10 cellular contexts compared by ENCODE assay signal in the genomic region with DNA sequence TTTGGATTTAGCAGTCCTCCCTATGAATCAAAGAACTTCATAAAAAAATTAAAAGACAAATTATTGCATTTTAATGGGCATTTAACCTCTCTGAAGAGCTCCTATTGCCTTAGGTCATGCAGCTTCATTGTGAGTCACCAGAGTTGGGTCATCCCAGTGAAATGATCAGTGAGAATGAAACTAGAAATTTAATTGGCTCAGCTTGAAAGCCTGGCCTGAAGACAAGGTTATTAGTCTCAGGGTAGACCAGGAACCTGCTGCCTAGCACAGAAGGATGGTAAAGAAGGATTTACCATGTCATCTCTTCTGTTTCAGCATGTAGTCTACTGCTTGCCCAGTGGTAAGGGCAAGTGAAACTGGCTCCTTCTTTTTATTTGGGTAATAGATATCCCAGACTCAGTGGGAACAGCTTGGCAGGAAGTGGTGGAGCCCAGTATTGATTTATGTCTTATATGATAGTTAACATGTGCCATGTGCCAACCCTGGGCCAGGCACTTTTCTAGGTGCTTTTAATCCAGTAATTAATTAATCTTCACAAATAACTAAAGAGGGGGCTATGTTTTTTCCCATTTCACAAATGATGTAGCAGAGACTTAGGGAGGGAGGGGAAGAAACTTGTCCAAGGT. TPM values are rescaled to one million over a fixed set of nuclear protein-coding genes. Genes with fewer than 3 reads are reported as not detected.
DNase-seq lines count a peak whose midpoint lies in the region; ATAC-seq and TF ChIP-seq lines count a peak whose summit lies in the region.
"Had no signal": no experiment of that assay in that cellular context is flagged by ENCODE, and none has a peak within 500 bp of the region (broad histone marks: within the 10 kb centered on the region; RNA-seq: fewer than 3 reads in every experiment).

No MANE protein-coding gene starts in this region.

- H3K36me3 ChIP-seq in HEK293 (ENCODE audit: control insufficient read depth in 2 of 2, insufficient read depth in 1 of 2, low read length in 2 of 2) = no peaks in the 10 kb centered on the region
- H3K36me3 ChIP-seq in stomach = no peaks in the 10 kb centered on the region
- H3K36me3 ChIP-seq in Karpas-422 (ENCODE audit: insufficient read depth, low read length) = no peaks in the 10 kb centered on the region
- H3K36me3 ChIP-seq: HAP-1 had no signal

- no peaks in the 10 kb centered on the region for H4K20me1 ChIP-seq in Karpas-422 (ENCODE audit: insufficient read depth, low read depth, low read length)

- no peak overlapping the region for H3K27ac ChIP-seq in HEK293 (ENCODE audit: extremely low read depth, low read depth, low read length)
- no peak overlapping the region for H3K27ac ChIP-seq in stomach
- no peak overlapping the region for H3K27ac ChIP-seq in Karpas-422 (ENCODE audit: low read length)

- H3K4me3 ChIP-seq in HEK293 (ENCODE audit: low read depth, low read length) = no peak overlapping the region
- no peak overlapping the region for H3K4me3 ChIP-seq in stomach
- no peak overlapping the region for H3K4me3 ChIP-seq in Karpas-422 (ENCODE audit: low read length)
- H3K4me3 ChIP-seq: HAP-1 had no signal

- CTCF ChIA-PET in HEK293 (lab: Yijun Ruan, JAX) = interaction anchor here (0.5 to 1.6 kb wide), 8 partner anchors 10 to 356 kb away, joined by 3 to 8 read pairs (median 3); no protein-coding TSS in a partner anchor

- intact Hi-C loops in stomach (cut with DNase I; ENCODE audit: low total_unique reads) = no loop called here

- TF ChIP-seq CTCF in HEK293 (tag by site-specific recombination; IDR thresholded peaks at IDR 0.05) = no peak
- TF ChIP-seq CTCF in stomach (IDR thresholded peaks at IDR 0.05) = no peak

- no peak overlapping the region for H3K9ac ChIP-seq in Karpas-422 (ENCODE audit: low read length)

- peak; percentile 94 for DNase-seq in EL
- DNase-seq in RPMI8226 = peak; percentile 17
- DNase-seq in iris pigment epithelial cell (ENCODE audit: low read depth) = peak; percentile 92
- no peak for DNase-seq in stomach
- no peak for DNase-seq in Karpas-422
- no peak for DNase-seq in activated naive CD4-positive, alpha-beta T cell treated with anti-CD3 and anti-CD28 coated beads, Interleukin-2, amount 50 U/mL, for 16 hours
- DNase-seq: activated CD4-positive, alpha-beta T cell treated with anti-CD3 and anti-CD28 coated beads, Interleukin-2, amount 50 U/mL, for 48 hours had no signal

- H3K4me1 ChIP-seq in HEK293 (ENCODE audit: control insufficient read depth, insufficient read depth, low read length) (no peaks in the 10 kb centered on the region), stomach (no peaks in the 10 kb centered on the region), Karpas-422 (ENCODE audit: low read length) (no peaks in the 10 kb centered on the region)
- H3K4me1 ChIP-seq: HAP-1 had no signal

- no peaks in the 10 kb centered on the region for H3K9me2 ChIP-seq in Karpas-422 (replicated peaks; ENCODE audit: insufficient read depth, low read length)

- H3K4me2 ChIP-seq in Karpas-422 (ENCODE audit: low read depth, low read length, poor library complexity, severe bottlenecking) = no peak overlapping the region

- no peaks in the 10 kb centered on the region for H3K9me3 ChIP-seq in HEK293 (ENCODE audit: control insufficient read depth, insufficient read depth, low read depth, low read length)
- no peaks in the 10 kb centered on the region for H3K9me3 ChIP-seq in stomach
- H3K9me3 ChIP-seq in Karpas-422 (ENCODE audit: low read length) = no peaks in the 10 kb centered on the region
- H3K9me3 ChIP-seq: HAP-1 had no signal

- TF ChIP-seq EP300 in stomach (IDR thresholded peaks at IDR 0.05) = no peak

- no peaks in the 10 kb centered on the region for H3K79me2 ChIP-seq in Karpas-422 (ENCODE audit: low read length)

- ATAC-seq in HG03520 (IDR thresholded peaks at IDR 0.05; ENCODE audit: unreplicated experiment) = no peak

- TF ChIP-seq POLR2A in stomach (IDR thresholded peaks at IDR 0.05) = no peak

- H3K27me3 ChIP-seq in stomach = no peaks in the 10 kb centered on the region
- no peaks in the 10 kb centered on the region for H3K27me3 ChIP-seq in Karpas-422 (ENCODE audit: low read length)

- no peak overlapping the region for H2AFZ ChIP-seq in Karpas-422 (ENCODE audit: low read length)

- POLR2A ChIA-PET in HEK293 (lab: Yijun Ruan, JAX) = interaction anchor here (0.9 kb wide), 1 partner anchor 160 kb away, joined by 4 read pairs; no protein-coding TSS in a partner anchor

TF ChIP-seq in HEK293, 187 proteins besides CTCF, POLR2A, EP300 and RAD21 (continues in another document):
- TF ChIP-seq ZBTB17 (tag by site-specific recombination; IDR thresholded peaks at IDR 0.05) (no peak), SP7 (tag by site-specific recombination; IDR thresholded peaks at IDR 0.05) (peak; percentile 37), ZNF670 (tag by site-specific recombination; IDR thresholded peaks at IDR 0.05; ENCODE audit: low read depth) (no peak), ZNF529 (tag by site-specific recombination; IDR thresholded peaks at IDR 0.05; ENCODE audit: insufficient replicate concordance) (no peak), ZNF133 (tag by site-specific recombination; IDR thresholded peaks at IDR 0.05) (no peak), EGR2 (tag by site-specific recombination; IDR thresholded peaks at IDR 0.05; ENCODE audit: low read depth) (no peak), ZNF416 (tag by site-specific recombination; IDR thresholded peaks at IDR 0.05) (no peak), ZNF202 (tag by site-specific recombination; IDR thresholded peaks at IDR 0.05; ENCODE audit: borderline replicate concordance) (no peak), ZNF654 (tag by site-specific recombination; IDR thresholded peaks at IDR 0.05; ENCODE audit: low read depth) (no peak), ZNF221 (tag by site-specific recombination; IDR thresholded peaks at IDR 0.05; ENCODE audit: borderline replicate concordance) (no peak), ZNF354C (tag by site-specific recombination; IDR thresholded peaks at IDR 0.05; ENCODE audit: borderline replicate concordance, low read depth) (no peak), ZNF302 (tag by site-specific recombination; IDR thresholded peaks at IDR 0.05; ENCODE audit: low read depth) (no peak), ZNF423 (tag by site-specific recombination; IDR thresholded peaks at IDR 0.05) (no peak), ZNF501 (tag by site-specific recombination; IDR thresholded peaks at IDR 0.05) (no peak), ZNF404 (tag by site-specific recombination; IDR thresholded peaks at IDR 0.05) (no peak), KLF9 (tag by site-specific recombination; IDR thresholded peaks at IDR 0.05; ENCODE audit: low read depth) (no peak), ZNF664 (tag by site-specific recombination; IDR thresholded peaks at IDR 0.05) (no peak), ZNF549 (tag by site-specific recombination; IDR thresholded peaks at IDR 0.05) (no peak), TRIM28 (IDR thresholded peaks at IDR 0.05; ENCODE audit: borderline replicate concordance, low read length) (no peak)
- TF ChIP-seq, protein P1, sequence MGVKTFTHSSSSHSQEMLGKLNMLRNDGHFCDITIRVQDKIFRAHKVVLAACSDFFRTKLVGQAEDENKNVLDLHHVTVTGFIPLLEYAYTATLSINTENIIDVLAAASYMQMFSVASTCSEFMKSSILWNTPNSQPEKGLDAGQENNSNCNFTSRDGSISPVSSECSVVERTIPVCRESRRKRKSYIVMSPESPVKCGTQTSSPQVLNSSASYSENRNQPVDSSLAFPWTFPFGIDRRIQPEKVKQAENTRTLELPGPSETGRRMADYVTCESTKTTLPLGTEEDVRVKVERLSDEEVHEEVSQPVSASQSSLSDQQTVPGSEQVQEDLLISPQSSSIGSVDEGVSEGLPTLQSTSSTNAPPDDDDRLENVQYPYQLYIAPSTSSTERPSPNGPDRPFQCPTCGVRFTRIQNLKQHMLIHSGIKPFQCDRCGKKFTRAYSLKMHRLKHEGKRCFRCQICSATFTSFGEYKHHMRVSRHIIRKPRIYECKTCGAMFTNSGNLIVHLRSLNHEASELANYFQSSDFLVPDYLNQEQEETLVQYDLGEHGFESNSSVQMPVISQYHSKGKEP (tag by site-specific recombination; IDR thresholded peaks at IDR 0.05) = no peak
- TF ChIP-seq, protein P2, sequence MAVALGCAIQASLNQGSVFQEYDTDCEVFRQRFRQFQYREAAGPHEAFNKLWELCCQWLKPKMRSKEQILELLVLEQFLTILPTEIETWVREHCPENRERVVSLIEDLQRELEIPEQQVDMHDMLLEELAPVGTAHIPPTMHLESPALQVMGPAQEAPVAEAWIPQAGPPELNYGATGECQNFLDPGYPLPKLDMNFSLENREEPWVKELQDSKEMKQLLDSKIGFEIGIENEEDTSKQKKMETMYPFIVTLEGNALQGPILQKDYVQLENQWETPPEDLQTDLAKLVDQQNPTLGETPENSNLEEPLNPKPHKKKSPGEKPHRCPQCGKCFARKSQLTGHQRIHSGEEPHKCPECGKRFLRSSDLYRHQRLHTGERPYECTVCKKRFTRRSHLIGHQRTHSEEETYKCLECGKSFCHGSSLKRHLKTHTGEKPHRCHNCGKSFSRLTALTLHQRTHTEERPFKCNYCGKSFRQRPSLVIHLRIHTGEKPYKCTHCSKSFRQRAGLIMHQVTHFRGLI (tag by site-specific recombination; IDR thresholded peaks at IDR 0.05) = no peak
- TF ChIP-seq, protein P3, sequence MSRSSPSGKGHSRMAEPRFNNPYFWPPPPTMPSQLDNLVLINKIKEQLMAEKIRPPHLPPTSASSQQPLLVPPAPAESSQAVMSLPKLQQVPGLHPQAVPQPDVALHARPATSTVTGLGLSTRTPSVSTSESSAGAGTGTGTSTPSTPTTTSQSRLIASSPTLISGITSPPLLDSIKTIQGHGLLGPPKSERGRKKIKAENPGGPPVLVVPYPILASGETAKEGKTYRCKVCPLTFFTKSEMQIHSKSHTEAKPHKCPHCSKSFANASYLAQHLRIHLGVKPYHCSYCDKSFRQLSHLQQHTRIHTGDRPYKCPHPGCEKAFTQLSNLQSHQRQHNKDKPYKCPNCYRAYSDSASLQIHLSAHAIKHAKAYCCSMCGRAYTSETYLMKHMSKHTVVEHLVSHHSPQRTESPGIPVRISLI (tag by site-specific recombination; IDR thresholded peaks at IDR 0.05) = peak; percentile 84; the same call in 1 of the 2 replicates

RNA-seq across cellular contexts. Expression of a gene that starts 23.6 kb away (rescaled TPM):
- 10 to 100 TPM in 4 of 5 donors, 1 to 10 TPM in 1; 5.3 to 21.3 (median 12.7) TPM for total RNA-seq in stomach
- polyA plus RNA-seq in stomach = 10 to 100 TPM in 1 of 3 donors, 1 to 10 TPM in 2; 2.0 to 18.7 (median 4.3) TPM
- not detected in 2 replicates for total RNA-seq in Karpas-422 (2014; rRNA removed; shearing (Covaris generic); ENCODE audit: low replicate concordance)

Comparison
In these comparisons a context has a peak if more than half of its experiments do, and no peak if none do; other contexts are left out.
1. DNase-seq: peak in EL (single experiment), RPMI8226 (single experiment) and iris pigment epithelial cell (single experiment); none in stomach (single experiment), Karpas-422 (single experiment) and activated naive CD4-positive, alpha-beta T cell treated with anti-CD3 and anti-CD28 coated beads, Interleukin-2, amount 50 U/mL, for 16 hours (single experiment).